ENCODE assay signal across 20 cellular contexts in genomic region chr11:16223558-16223957, GRCh38.
DNase-seq lines count a peak whose midpoint lies in the region; ATAC-seq and TF ChIP-seq lines count a peak whose summit lies in the region.
"Had no signal": no experiment of that assay in that cellular context is flagged by ENCODE, and none has a peak within 500 bp of the region (broad histone marks: within the 10 kb centered on the region; RNA-seq: fewer than 3 reads in every experiment).

No MANE protein-coding gene starts in this region.

- H3K4me3 Mint-ChIP-seq in CD8-positive, alpha-beta T cell, result no peak overlapping the region
- H3K4me3 Mint-ChIP-seq: CD14-positive monocyte; CD4-positive, alpha-beta memory T cell; GM23338; IgD-negative memory B cell had no signal

- no peaks in the 10 kb centered on the region for H3K9me3 ChIP-seq in CD8-positive, alpha-beta T cell (ENCODE audit: low read length)
- no peaks in the 10 kb centered on the region for H3K9me3 ChIP-seq in adrenal gland (replicated peaks in 1 of 3)
- H3K9me3 ChIP-seq: A549, BLaER1 had no signal

- H3K4me1 Mint-ChIP-seq in CD8-positive, alpha-beta T cell (ENCODE audit: low read depth), result no peaks in the 10 kb centered on the region
- H3K4me1 Mint-ChIP-seq: CD14-positive monocyte; CD4-positive, alpha-beta memory T cell; IgD-negative memory B cell had no signal

- intact Hi-C loops in CD8-positive, alpha-beta T cell (cut with DNase I, micrococcal nuclease), result no loop called here
- intact Hi-C loops in adrenal gland (cut with DNase I), result no loop called here

- no peaks in the 10 kb centered on the region for H3K27me3 ChIP-seq in CD8-positive, alpha-beta T cell (ENCODE audit: insufficient read depth, low read length)
- H3K27me3 ChIP-seq in adrenal gland, result no peaks in the 10 kb centered on the region
- H3K27me3 ChIP-seq: BLaER1 had no signal

- no peak overlapping the region for H3K27ac Mint-ChIP-seq in CD8-positive, alpha-beta T cell
- H3K27ac Mint-ChIP-seq: CD14-positive monocyte; CD4-positive, alpha-beta memory T cell; GM23338; IgD-negative memory B cell had no signal

- no peaks in the 10 kb centered on the region for H3K36me3 ChIP-seq in CD8-positive, alpha-beta T cell (ENCODE audit: insufficient read depth, low read length)
- H3K36me3 ChIP-seq in adrenal gland (replicated peaks in 1 of 2), result no peaks in the 10 kb centered on the region
- H3K36me3 ChIP-seq: BLaER1 had no signal

- no peak overlapping the region for H3K27ac ChIP-seq in CD8-positive, alpha-beta T cell (ENCODE audit: low read depth, low read length)
- H3K27ac ChIP-seq in adrenal gland, result no peak overlapping the region
- H3K27ac ChIP-seq: 22Rv1, A549, BLaER1 had no signal

- whole genome bisulfite sequencing in adrenal gland, 4 donors, result 49 to 68% (median 55%) methylated on average over 1 of the region's 1 CpG

- H3K4me3 ChIP-seq in CD8-positive, alpha-beta T cell (ENCODE audit: low read depth, low read length), result no peak overlapping the region
- no peak overlapping the region for H3K4me3 ChIP-seq in adrenal gland
- H3K4me3 ChIP-seq: A549, BLaER1, GM23338 had no signal

- DNase-seq in NCI-H82 (lab: John Stamatoyannopoulos, UW), result peak; percentile 1
- DNase-seq in NCI-H82 treated with DMSO at 0.1 percent for 48 hours (lab: John Stamatoyannopoulos, UW; ENCODE audit: unreplicated experiment), result no peak
- DNase-seq in NCI-H748 (lab: John Stamatoyannopoulos, UW; ENCODE audit: unreplicated experiment), result peak; percentile 61
- peak; percentile 31 for DNase-seq in dermis blood vessel endothelial cell
- no peak for DNase-seq in CD8-positive, alpha-beta T cell
- no peak for DNase-seq in adrenal gland
- DNase-seq: Calu3; CD4-positive, alpha-beta memory T cell; DMS79 treated with DMSO at 0.1 percent for 48 hours; GF-D8; H7 had no signal

- POLR2A ChIA-PET in CD8-positive, alpha-beta T cell (lab: Charles Lee), result no interaction called here

- CTCF ChIA-PET in CD8-positive, alpha-beta T cell (lab: Charles Lee), result no interaction called here

- H3K4me1 ChIP-seq in CD8-positive, alpha-beta T cell (ENCODE audit: insufficient read depth, low read length), result no peaks in the 10 kb centered on the region
- no peaks in the 10 kb centered on the region for H3K4me1 ChIP-seq in adrenal gland (replicated peaks in 1 of 2)
- H3K4me1 ChIP-seq: BLaER1 had no signal

- ATAC-seq in CD8-positive, alpha-beta T cell, result no peak
- no peak for ATAC-seq in HG02678 (IDR thresholded peaks at IDR 0.05; ENCODE audit: unreplicated experiment)
- ATAC-seq: A549, GM23338, HCT116, HepG2 had no signal

- no peaks in the 10 kb centered on the region for H3K27me3 Mint-ChIP-seq in CD8-positive, alpha-beta T cell (ENCODE audit: low read depth)
- H3K27me3 Mint-ChIP-seq: CD4-positive, alpha-beta memory T cell; IgD-negative memory B cell had no signal

- H3K9me3 Mint-ChIP-seq in CD8-positive, alpha-beta T cell, result peaks cover 3% of the 10 kb centered on the region
- H3K9me3 Mint-ChIP-seq: CD14-positive monocyte, GM23338 had no signal

- no peak for TF ChIP-seq POLR2A in adrenal gland (IDR thresholded peaks at IDR 0.05)

- TF ChIP-seq CTCF in CD8-positive, alpha-beta T cell (IDR thresholded peaks at IDR 0.05), result no peak
- TF ChIP-seq CTCF in adrenal gland (IDR thresholded peaks at IDR 0.05), result no peak

- no peaks in the 10 kb centered on the region for H3K36me3 Mint-ChIP-seq in CD8-positive, alpha-beta T cell
- H3K36me3 Mint-ChIP-seq: CD14-positive monocyte; CD4-positive, alpha-beta memory T cell; IgD-negative memory B cell had no signal

Comparison
In these comparisons a context has a peak if more than half of its experiments do, and no peak if none do; other contexts are left out.
1. DNase-seq: peak in NCI-H82 (single experiment), NCI-H748 (single experiment) and dermis blood vessel endothelial cell (single experiment); none in NCI-H82 treated with DMSO at 0.1 percent for 48 hours (single experiment), CD8-positive, alpha-beta T cell (0 of 7) and adrenal gland (0 of 7).